8 cellular contexts compared by ENCODE assay signal in the genomic region with DNA sequence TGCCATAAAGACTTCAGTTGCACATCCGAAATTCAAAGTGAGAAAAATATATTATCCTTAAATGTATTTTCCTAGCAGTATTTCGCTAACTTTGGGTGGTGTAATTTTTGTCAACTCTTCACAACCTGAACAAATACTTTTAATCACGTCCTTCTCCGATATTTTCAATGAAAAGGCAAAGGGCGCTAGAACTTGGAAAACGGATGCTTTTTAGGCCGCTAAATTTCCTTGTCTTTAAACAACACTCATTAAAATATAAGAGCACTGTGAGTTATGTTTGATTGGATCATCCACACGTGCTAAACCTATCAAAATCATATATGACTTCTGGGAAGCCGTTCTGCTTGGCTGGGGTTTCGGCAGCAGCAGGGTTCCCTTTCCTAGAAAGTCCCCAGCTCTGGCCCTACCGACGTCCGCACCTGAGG. TPM values are rescaled to one million over a fixed set of nuclear protein-coding genes. Genes with fewer than 3 reads are reported as not detected.
DNase-seq lines count a peak whose midpoint lies in the region; ATAC-seq and TF ChIP-seq lines count a peak whose summit lies in the region.

No MANE protein-coding gene starts in this region.

- H3K4me3 ChIP-seq in heart right ventricle (peak overlapping the region; percentile 55 to 97 (median 84)), adipocyte (ENCODE audit: low read length) (peak overlapping the region; percentile 95), liver (ENCODE audit: low read depth in 1 of 3, low read length in 3 of 3) (peak overlapping the region; percentile 65 to 97 (median 83)), upper lobe of left lung (peak overlapping the region; percentile 82 to 97 (median 86))

- TF ChIP-seq RAD21 in liver (IDR thresholded peaks at IDR 0.05) = no peak

- H3K27me3 ChIP-seq in heart right ventricle (no peaks in the 10 kb centered on the region), adipocyte (replicated peaks; ENCODE audit: control insufficient read depth, insufficient read depth, low read length) (no peaks in the 10 kb centered on the region), liver (ENCODE audit: control insufficient read depth in 4 of 4, insufficient read depth in 4 of 4, low read length in 3 of 4) (no peaks in the 10 kb centered on the region), upper lobe of left lung (no peaks in the 10 kb centered on the region)

- H3K4me1 ChIP-seq in heart right ventricle (peaks cover 2 to 42% (median 30%) of the 10 kb centered on the region in 9 donors), adipocyte (ENCODE audit: control insufficient read depth, insufficient read depth, low read length) (peaks cover 21% of the 10 kb centered on the region), liver (ENCODE audit: control insufficient read depth in 4 of 4, insufficient read depth in 4 of 4, low read length in 3 of 4) (peaks cover 2 to 23% (median 11%) of the 10 kb centered on the region in 4 donors), upper lobe of left lung (peaks cover 18 to 32% (median 26%) of the 10 kb centered on the region in 4 donors)

- no peak for ATAC-seq in heart right ventricle
- no peak for ATAC-seq in left cardiac atrium
- ATAC-seq in upper lobe of left lung (ENCODE audit: low FRiP score in 2 of 2) = no peak
- no peak for ATAC-seq in GM21526 (IDR thresholded peaks at IDR 0.05; ENCODE audit: low FRiP score, unreplicated experiment)

- WGBS in heart right ventricle, 2 donors = 27 to 33% methylated on average over 13 of the region's 13 CpGs
- WGBS in liver = 21% methylated on average over 13 of the region's 13 CpGs
- 22 to 30% methylated on average over 13 of the region's 13 CpGs for WGBS in upper lobe of left lung, 2 donors

- H3K36me3 ChIP-seq in heart right ventricle (peaks cover 0 to 16% (median 0%) of the 10 kb centered on the region in 9 donors), adipocyte (ENCODE audit: control insufficient read depth, insufficient read depth, low read length, severe bottlenecking) (no peaks in the 10 kb centered on the region), liver (ENCODE audit: control insufficient read depth in 4 of 4, insufficient read depth in 3 of 4, low read depth in 1 of 4, low read length in 3 of 4) (peaks cover 0 to 3% (median 1%) of the 10 kb centered on the region in 4 donors), upper lobe of left lung (no peaks in the 10 kb centered on the region)

- no peak for TF ChIP-seq EP300 in upper lobe of left lung (IDR thresholded peaks at IDR 0.05)

- peak overlapping the region; percentile 93 for H3K9ac ChIP-seq in adipocyte (ENCODE audit: low read length)
- peak overlapping the region; percentile 59 for H3K9ac ChIP-seq in liver (ENCODE audit: low read depth in 1 of 2, low read length in 2 of 2)

- DNase-seq in heart right ventricle (no peak), left cardiac atrium (no peak), adipocyte (ENCODE audit: low read depth) (no peak), upper lobe of left lung (no peak), COLO668 (lab: John Stamatoyannopoulos, UW; ENCODE audit: unreplicated experiment) (no peak), NCI-H524 (lab: John Stamatoyannopoulos, UW) (no peak)

- H3K9me3 ChIP-seq in heart right ventricle (no peaks in the 10 kb centered on the region), adipocyte (ENCODE audit: control insufficient read depth, low read length) (no peaks in the 10 kb centered on the region), liver (ENCODE audit: control insufficient read depth in 4 of 4, low read length in 3 of 4) (no peaks in the 10 kb centered on the region), upper lobe of left lung (no peaks in the 10 kb centered on the region)

- intact Hi-C loops in heart right ventricle (cut with DNase I) = loop anchor here in 6 of 10 donors (5.0 to 10.0 kb wide), 4 partner anchors 149 to 232 kb away; partner anchors contain the start of genes ZMYM5 (in 6 of the 6) and PSPC1 (in 4 of the 6)
- intact Hi-C loops in left cardiac atrium (cut with DNase I) = no loop called here

- TF ChIP-seq CTCF in heart right ventricle (IDR thresholded peaks at IDR 0.05) = no peak
- TF ChIP-seq CTCF in liver (IDR thresholded peaks at IDR 0.05; ENCODE audit: low read depth, low read length, missing input control) = no peak
- TF ChIP-seq CTCF in upper lobe of left lung (IDR thresholded peaks at IDR 0.05) = no peak

- H3K27ac ChIP-seq in heart right ventricle (peak overlapping the region; percentile 85 to 97 (median 93)), liver (ENCODE audit: low read depth in 1 of 2, low read length in 2 of 2) (peak overlapping the region; percentile 64 to 87), upper lobe of left lung (peak overlapping the region; percentile 90 to 98 (median 94))

- TF ChIP-seq POLR2A in upper lobe of left lung (IDR thresholded peaks at IDR 0.05) = no peak

TF ChIP-seq in liver, 16 proteins besides CTCF, POLR2A, EP300 and RAD21:
- TF ChIP-seq, protein P1, sequence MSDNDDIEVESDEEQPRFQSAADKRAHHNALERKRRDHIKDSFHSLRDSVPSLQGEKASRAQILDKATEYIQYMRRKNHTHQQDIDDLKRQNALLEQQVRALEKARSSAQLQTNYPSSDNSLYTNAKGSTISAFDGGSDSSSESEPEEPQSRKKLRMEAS (IDR thresholded peaks at IDR 0.05) = peak; percentile 3
- no peak for TF ChIP-seq SP1 (IDR thresholded peaks at IDR 0.05)
TF ChIP-seq in liver: peak in this region for 1.

RNA-seq across cellular contexts. Expression of gene MPHOSPH8, which starts 0.5 kb away (rescaled TPM):
- 10 to 100 TPM; 20.4 to 35.4 (median 31.0) TPM for total RNA-seq in heart right ventricle
- polyA plus RNA-seq in heart right ventricle = 10 to 100 TPM; 13.3 to 50.5 TPM
- 10 to 100 TPM; 27.5 to 32.5 TPM for total RNA-seq in left cardiac atrium
- total RNA-seq in liver = 10 to 100 TPM; 13.3 to 14.2 TPM
- polyA plus RNA-seq in liver = 10 to 100 TPM in 1 of 2 donors, 1 to 10 TPM in 1; 8.4 to 11.4 TPM
- total RNA-seq in upper lobe of left lung = 10 to 100 TPM; 24.0 to 81.7 (median 35.3) TPM

Comparison
In these comparisons a context has a peak if more than half of its experiments do, and no peak if none do; other contexts are left out.
1. intact Hi-C loops: an anchor here in heart right ventricle (5.0 to 10.0 kb wide); none called in left cardiac atrium.